In the genomic region with DNA sequence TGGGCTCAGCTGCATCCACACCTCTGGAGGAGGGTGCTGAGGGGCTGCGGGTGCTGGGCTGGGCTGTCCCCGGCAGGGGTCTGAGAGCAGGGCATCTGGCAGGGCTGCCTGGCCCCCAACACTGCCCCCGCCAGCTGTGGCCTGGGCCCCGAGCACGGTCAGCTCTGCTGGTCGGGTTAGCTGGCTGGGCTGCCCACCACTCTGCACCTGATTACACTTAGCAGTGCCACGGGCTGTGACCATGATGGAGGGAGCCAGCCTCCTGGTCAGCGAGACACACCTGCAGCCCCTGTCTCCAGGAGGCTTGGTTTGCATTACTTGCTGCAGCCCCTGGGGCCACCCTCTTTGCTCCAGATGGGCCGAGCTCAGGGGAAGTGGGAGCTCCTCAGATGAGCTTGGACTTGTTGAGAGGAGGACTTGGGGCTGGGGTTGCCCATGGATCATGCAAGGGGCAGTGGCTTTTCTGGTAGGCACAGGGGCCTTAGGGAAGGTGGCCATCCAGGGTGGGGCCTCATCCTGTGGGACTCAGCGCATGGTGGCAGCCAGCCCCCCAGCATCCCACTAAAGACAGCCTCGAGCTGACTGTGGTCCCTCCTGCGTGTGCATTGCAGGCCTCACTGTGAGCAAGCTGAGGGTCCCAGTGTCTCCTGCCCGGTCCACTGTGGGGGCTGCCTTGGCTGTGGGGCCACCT, we compare ENCODE assay signal across 1 cellular context.
TF ChIP-seq lines count a peak whose summit lies in the region.

No MANE protein-coding gene starts in this region.

TF ChIP-seq in WTC11, 78 proteins besides CTCF, POLR2A, EP300 and RAD21 (continued from another document):
- TF ChIP-seq ZNF425 (CRISPR knock-in tag; conservative IDR thresholded peaks at IDR 0.05) (no peak), MYBL2 (CRISPR knock-in tag; IDR thresholded peaks at IDR 0.05) (no peak), JUN (CRISPR knock-in tag; IDR thresholded peaks at IDR 0.05) (no peak)
- TF ChIP-seq, protein P1, sequence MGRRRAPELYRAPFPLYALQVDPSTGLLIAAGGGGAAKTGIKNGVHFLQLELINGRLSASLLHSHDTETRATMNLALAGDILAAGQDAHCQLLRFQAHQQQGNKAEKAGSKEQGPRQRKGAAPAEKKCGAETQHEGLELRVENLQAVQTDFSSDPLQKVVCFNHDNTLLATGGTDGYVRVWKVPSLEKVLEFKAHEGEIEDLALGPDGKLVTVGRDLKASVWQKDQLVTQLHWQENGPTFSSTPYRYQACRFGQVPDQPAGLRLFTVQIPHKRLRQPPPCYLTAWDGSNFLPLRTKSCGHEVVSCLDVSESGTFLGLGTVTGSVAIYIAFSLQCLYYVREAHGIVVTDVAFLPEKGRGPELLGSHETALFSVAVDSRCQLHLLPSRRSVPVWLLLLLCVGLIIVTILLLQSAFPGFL (CRISPR knock-in tag; IDR thresholded peaks at IDR 0.05; ENCODE audit: borderline replicate concordance), result no peak
- TF ChIP-seq, protein P2, sequence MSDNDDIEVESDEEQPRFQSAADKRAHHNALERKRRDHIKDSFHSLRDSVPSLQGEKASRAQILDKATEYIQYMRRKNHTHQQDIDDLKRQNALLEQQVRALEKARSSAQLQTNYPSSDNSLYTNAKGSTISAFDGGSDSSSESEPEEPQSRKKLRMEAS (CRISPR knock-in tag; IDR thresholded peaks at IDR 0.05), result no peak
